ENCODE assay signal across 21 cellular contexts in genomic region chr12:72602616-72603015, GRCh38.
"Had no signal": no experiment of that assay in that cellular context is flagged by ENCODE, and none has a peak within 500 bp of the region (broad histone marks: within the 10 kb centered on the region; RNA-seq: fewer than 3 reads in every experiment).

No MANE protein-coding gene starts in this region.

- DNase-seq: Karpas-422, KG1, MG63, NCI-H1092, NCI-H1105 treated with DMSO at 0.1 percent for 48 hours, NCI-H1417 treated with DMSO at 0.1 percent for 48 hours, NCI-H187, NCI-H2029, NCI-H2081 treated with DMSO at 0.1 percent for 48 hours, NCI-H2171, NCI-H226, NCI-H446, NCI-H510A, NCI-H524 treated with DMSO at 0.1 percent for 48 hours, NCI-H69, NCI-H774, Right ventricle myocardium superior, RPMI8226, SIG-M5 had no signal

- H3K4me3 ChIP-seq: MG63, SJSA1, SK-N-MC had no signal

- H3K27me3 ChIP-seq: MG63, SJSA1 had no signal

- H3K36me3 ChIP-seq: MG63, SJSA1 had no signal

- H3K4me1 ChIP-seq: SJSA1 had no signal

- H3K9me3 ChIP-seq: SJSA1 had no signal
